Comparison of ENCODE assay signal across 21 cellular contexts in genomic region chr7:30927040-30927439, GRCh38. TPM values are rescaled to one million over a fixed set of nuclear protein-coding genes. Genes with fewer than 3 reads are reported as not detected.
DNase-seq lines count a peak whose midpoint lies in the region; TF ChIP-seq lines count a peak whose summit lies in the region.
"Had no signal": no experiment of that assay in that cellular context is flagged by ENCODE, and none has a peak within 500 bp of the region (broad histone marks: within the 10 kb centered on the region; RNA-seq: fewer than 3 reads in every experiment).

No MANE protein-coding gene starts in this region.

- H3K27ac Mint-ChIP-seq in chondrocyte (ENCODE audit: unreplicated experiment) = no peak overlapping the region
- H3K27ac Mint-ChIP-seq: brain; CD4-positive, alpha-beta memory T cell had no signal

- H4K8ac ChIP-seq in neuronal stem cell (ENCODE audit: low read depth, low read length) = no peak overlapping the region

- peaks cover 1% of the 10 kb centered on the region for H3K36me3 Mint-ChIP-seq in chondrocyte (ENCODE audit: low read depth)
- H3K36me3 Mint-ChIP-seq: CD4-positive, alpha-beta memory T cell had no signal

- H3K4ac ChIP-seq in neuronal stem cell (ENCODE audit: low read length) = no peak overlapping the region

- H2BK5ac ChIP-seq in neuronal stem cell (ENCODE audit: low read length) = peak overlapping the region; percentile 70

- peaks cover 11% of the 10 kb centered on the region for H3K4me1 ChIP-seq in BE2C
- peaks cover 0 to 8% of the 10 kb centered on the region in 2 donors for H3K4me1 ChIP-seq in neuronal stem cell (ENCODE audit: control insufficient read depth in 2 of 2, insufficient read depth in 1 of 2, low read depth in 1 of 2, low read length in 2 of 2)
- H3K4me1 ChIP-seq in MM.1S (ENCODE audit: low read length) = no peaks in the 10 kb centered on the region
- H3K4me1 ChIP-seq: uterus had no signal

- H3K23ac ChIP-seq in neuronal stem cell (ENCODE audit: low read depth, low read length, poor library complexity) = no peak overlapping the region

- H2AFZ ChIP-seq in neuronal stem cell (ENCODE audit: low read length) (no peak overlapping the region), MM.1S (ENCODE audit: low read length) (no peak overlapping the region)

- no peaks in the 10 kb centered on the region for H3K27me3 Mint-ChIP-seq in chondrocyte (ENCODE audit: low read depth)
- H3K27me3 Mint-ChIP-seq: brain; CD4-positive, alpha-beta memory T cell had no signal

- no peak overlapping the region for H3K4me3 ChIP-seq in BE2C (ENCODE audit: low read depth, low read length)
- H3K4me3 ChIP-seq in neuronal stem cell (ENCODE audit: low read length in 2 of 2) = no peak overlapping the region
- H3K4me3 ChIP-seq in MM.1S (ENCODE audit: low read length) = no peak overlapping the region
- H3K4me3 ChIP-seq: gastroesophageal sphincter, right atrium auricular region, uterus had no signal

- H3K27ac ChIP-seq in neuronal stem cell (replicated peaks; ENCODE audit: low read length) = no peak overlapping the region
- no peak overlapping the region for H3K27ac ChIP-seq in MM.1S (ENCODE audit: low read length)
- H3K27ac ChIP-seq: gastroesophageal sphincter, uterus had no signal

- H2BK120ac ChIP-seq in neuronal stem cell (ENCODE audit: low read depth, low read length) = no peak overlapping the region

- no peak overlapping the region for H4K91ac ChIP-seq in neuronal stem cell (ENCODE audit: low read depth, low read length, poor library complexity)

- no peaks in the 10 kb centered on the region for H3K36me3 ChIP-seq in BE2C
- H3K36me3 ChIP-seq in neuronal stem cell (replicated peaks in 1 of 2; ENCODE audit: control insufficient read depth in 2 of 2, insufficient read depth in 2 of 2, low read length in 2 of 2) = no peaks in the 10 kb centered on the region
- no peaks in the 10 kb centered on the region for H3K36me3 ChIP-seq in MM.1S (replicated peaks; ENCODE audit: insufficient read depth, low read length)
- H3K36me3 ChIP-seq: uterus had no signal

- H3K9me3 ChIP-seq in BE2C (no peaks in the 10 kb centered on the region), neuronal stem cell (replicated peaks in 1 of 2; ENCODE audit: control insufficient read depth in 2 of 2, insufficient read depth in 1 of 2, low read depth in 1 of 2, low read length in 2 of 2) (peaks cover 3 to 8% of the 10 kb centered on the region in 2 donors), MM.1S (replicated peaks; ENCODE audit: insufficient read depth, low read length) (no peaks in the 10 kb centered on the region)
- H3K9me3 ChIP-seq: right atrium auricular region, uterus had no signal

- H3F3A ChIP-seq in MM.1S (ENCODE audit: insufficient read depth, low read length) = no peaks in the 10 kb centered on the region

- WGBS in neuronal stem cell (ENCODE audit: extremely low coverage in 2 of 2, insufficient read length in 2 of 2, insufficient replicate concordance in 1 of 2), 2 donors = no CpG with 5 or more reads among the region's 3 CpGs

- no peak overlapping the region for H2BK15ac ChIP-seq in neuronal stem cell (ENCODE audit: low read length)

- H2AK5ac ChIP-seq in neuronal stem cell (ENCODE audit: low read depth, low read length) = no peak overlapping the region

- H3K79me2 ChIP-seq in MM.1S (ENCODE audit: low read length) = no peaks in the 10 kb centered on the region

- H3K18ac ChIP-seq in neuronal stem cell (ENCODE audit: low read length) = peak overlapping the region; percentile 23

- H3K4me3 Mint-ChIP-seq in chondrocyte (ENCODE audit: unreplicated experiment) = no peak overlapping the region
- H3K4me3 Mint-ChIP-seq: brain; CD4-positive, alpha-beta memory T cell had no signal

- no peaks in the 10 kb centered on the region for H3K9me2 ChIP-seq in MM.1S (replicated peaks; ENCODE audit: insufficient read depth, low read length)

- DNase-seq in BE2C = peak; percentile 4
- peak; percentile 0 for DNase-seq in ELF-1 (ENCODE audit: low read depth, low spot score)
- DNase-seq in chondrocyte (ENCODE audit: low spot score) = peak; percentile 43
- DNase-seq in neuronal stem cell (ENCODE audit: low spot score) = no peak
- DNase-seq in GM19238 (ENCODE audit: insufficient read length, low spot score) = no peak
- no peak for DNase-seq in MM.1S
- DNase-seq in GM20000 (ENCODE audit: low spot score) = no peak
- DNase-seq: CD4-positive, alpha-beta memory T cell; DMS79; Karpas-422; mammary epithelial cell; NCI-H1694 treated with DMSO at 0.1 percent for 48 hours; occipital lobe had no signal

- TF ChIP-seq CTCF in BE2C (IDR thresholded peaks at IDR 0.05; ENCODE audit: low read depth, low read length) (no peak), chondrocyte (IDR thresholded peaks at IDR 0.05) (no peak), MM.1S (IDR thresholded peaks at IDR 0.05; ENCODE audit: low read length) (no peak), GM20000 (IDR thresholded peaks at IDR 0.05; ENCODE audit: extremely low read depth, missing control alignments) (no peak)

- H3K4me2 ChIP-seq in neuronal stem cell (ENCODE audit: insufficient read depth, low read length, poor library complexity, severe bottlenecking) (no peak overlapping the region), MM.1S (ENCODE audit: low read depth, low read length) (no peak overlapping the region)

- H3K27me3 ChIP-seq in BE2C (no peaks in the 10 kb centered on the region), neuronal stem cell (ENCODE audit: control insufficient read depth in 3 of 3, insufficient read depth in 3 of 3, low read depth in 1 of 3, low read length in 3 of 3) (peaks cover 0 to 3% (median 0%) of the 10 kb centered on the region in 3 experiments), MM.1S (replicated peaks; ENCODE audit: insufficient read depth, low read length) (no peaks in the 10 kb centered on the region)
- H3K27me3 ChIP-seq: gastroesophageal sphincter, right atrium auricular region, uterus had no signal

- no peak overlapping the region for H2BK12ac ChIP-seq in neuronal stem cell (ENCODE audit: low read length)

- H3K9me3 Mint-ChIP-seq in chondrocyte (ENCODE audit: low read depth) = peaks cover 7% of the 10 kb centered on the region

- H4K20me1 ChIP-seq in MM.1S (ENCODE audit: insufficient read depth, low read length) = no peaks in the 10 kb centered on the region

- no peaks in the 10 kb centered on the region for H3K79me1 ChIP-seq in neuronal stem cell (ENCODE audit: low read depth, low read length)

- no peak overlapping the region for H3K14ac ChIP-seq in neuronal stem cell (ENCODE audit: low read length)

- H3K9ac ChIP-seq in neuronal stem cell (ENCODE audit: low read depth, low read length, poor library complexity) = no peak overlapping the region
- H3K9ac ChIP-seq in MM.1S (ENCODE audit: low read length) = no peak overlapping the region

- peaks cover 20% of the 10 kb centered on the region for H3K4me1 Mint-ChIP-seq in chondrocyte (ENCODE audit: low read depth)
- H3K4me1 Mint-ChIP-seq: CD4-positive, alpha-beta memory T cell had no signal

RNA-seq across cellular contexts. Expression of gene AQP1, which starts 15.4 kb away (rescaled TPM):
- polyA plus RNA-seq in BE2C (2012; ENCODE audit: insufficient read depth, insufficient read length, low read depth) = 6.1 TPM
- 3.9 to 18.6 TPM (median 18.0 TPM) in 3 replicates for total RNA-seq in chondrocyte
- polyA plus RNA-seq in neuronal stem cell (2013, experiment 1 of 2) = 0.47 TPM
- polyA plus RNA-seq in neuronal stem cell (2013, experiment 2 of 2) = 0.46 TPM
- total RNA-seq: CD4-positive, alpha-beta memory T cell had no signal
- polyA plus RNA-seq: CD4-positive, alpha-beta memory T cell had no signal

RNA-seq across cellular contexts. Expression of gene GHRHR, which starts 36.7 kb away (rescaled TPM):
- 0.97 TPM for polyA plus RNA-seq in BE2C (2012; ENCODE audit: insufficient read depth, insufficient read length, low read depth)
- not detected in 3 replicates for total RNA-seq in chondrocyte
- 0.39 TPM for polyA plus RNA-seq in neuronal stem cell (2013, experiment 1 of 2)
- 0.08 TPM for polyA plus RNA-seq in neuronal stem cell (2013, experiment 2 of 2)
- total RNA-seq: activated CD8-positive, alpha-beta memory T cell treated with anti-CD3 and anti-CD28 coated beads for 36 hours; CD4-positive, alpha-beta memory T cell; gastroesophageal sphincter; mammary epithelial cell; myocyte; occipital lobe; right atrium auricular region; subcutaneous adipose tissue; uterus had no signal
- polyA plus RNA-seq: CD4-positive, alpha-beta memory T cell; keratinocyte; mammary epithelial cell had no signal

Comparison
In these comparisons a context has a peak if more than half of its experiments do, and no peak if none do; other contexts are left out.
1. DNase-seq: peak in BE2C (single experiment), ELF-1 (single experiment) and chondrocyte (single experiment); none in neuronal stem cell (single experiment), GM19238 (single experiment), MM.1S (single experiment) and GM20000 (single experiment).